Comparison of ENCODE assay signal across 1 cellular context in the genomic region with DNA sequence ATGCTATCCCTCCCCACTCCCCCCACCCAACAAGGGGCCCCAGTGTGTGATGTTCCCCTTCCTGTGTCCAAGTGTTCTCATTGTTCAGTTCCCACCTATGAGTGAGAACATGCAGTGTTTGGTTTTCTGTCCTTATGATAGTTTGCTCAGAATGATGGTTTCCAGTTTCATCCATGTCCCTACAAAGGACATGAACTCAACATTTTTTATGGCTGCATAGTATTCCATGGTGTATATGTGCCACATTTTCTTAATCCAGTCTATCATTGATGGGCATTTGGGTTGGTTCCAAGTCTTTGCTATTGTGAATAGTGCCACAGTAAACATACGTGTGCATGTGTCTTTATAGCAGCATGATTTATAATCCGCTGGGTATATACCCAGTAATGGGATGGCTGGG.
TF ChIP-seq lines count a peak whose summit lies in the region.

No MANE protein-coding gene starts in this region.

TF ChIP-seq in K562, 482 proteins besides CTCF, POLR2A, EP300 and RAD21:
- TF ChIP-seq BCOR (IDR thresholded peaks at IDR 0.05) (peak; percentile 56; the same call in 1 of the 2 replicates), KDM1A (IDR thresholded peaks at IDR 0.05) (0 out of 4 replicates have a peak, but pooled peaks of 1 of the 2 experiments have one; percentile 30)
TF ChIP-seq in K562: peak in this region for 2; not testable (repeated sequence) for 480.
